Comparison of ENCODE assay signal across 1 cellular context in the genomic region with DNA sequence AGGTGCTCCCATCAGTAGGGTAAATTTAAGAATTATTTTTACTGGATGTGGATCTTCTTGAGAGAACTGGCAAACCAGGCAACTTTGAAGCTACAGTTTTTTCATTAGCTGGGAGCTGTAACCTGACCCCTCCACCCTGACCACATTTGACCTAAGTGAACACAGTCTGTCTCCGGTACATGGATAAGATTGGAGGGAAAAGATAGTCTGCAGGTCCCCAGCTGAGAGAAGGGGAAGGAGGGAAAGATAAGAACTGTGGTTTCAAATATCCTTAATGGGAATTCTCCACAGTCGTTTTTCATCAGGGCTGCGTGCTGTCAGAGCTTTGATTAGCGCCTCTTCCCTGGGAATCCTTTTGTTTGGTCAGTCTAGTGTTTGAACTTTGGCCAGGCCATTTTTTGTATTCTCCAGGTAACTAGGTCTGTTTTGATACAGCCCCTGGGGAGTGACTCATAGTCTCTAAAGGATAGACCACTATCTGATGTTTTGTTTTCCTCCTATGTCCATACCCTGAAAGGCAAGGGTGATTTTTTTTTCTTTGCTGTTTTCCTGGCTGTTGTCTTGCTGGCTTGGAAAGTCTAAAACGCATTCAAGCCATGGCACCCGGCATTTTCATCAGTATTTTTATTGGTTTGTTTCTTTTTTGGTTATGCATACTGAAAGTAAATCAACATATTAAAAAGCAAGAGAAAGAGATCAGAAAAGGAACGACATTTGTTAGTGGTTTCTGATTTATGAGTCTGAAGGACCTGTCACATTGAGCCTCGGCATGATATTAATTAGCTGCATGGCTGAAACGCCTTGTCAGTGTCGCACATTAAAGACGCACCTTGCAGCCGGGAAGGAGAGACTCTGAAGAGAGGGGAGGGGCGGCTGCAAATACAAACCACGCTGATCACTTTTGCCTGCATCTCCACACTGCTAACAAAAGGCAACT.
TF ChIP-seq lines count a peak whose summit lies in the region.

No MANE protein-coding gene starts in this region.

TF ChIP-seq in HepG2, 621 proteins besides CTCF, POLR2A, EP300 and RAD21 (continued from another document):
- TF ChIP-seq, protein P1, sequence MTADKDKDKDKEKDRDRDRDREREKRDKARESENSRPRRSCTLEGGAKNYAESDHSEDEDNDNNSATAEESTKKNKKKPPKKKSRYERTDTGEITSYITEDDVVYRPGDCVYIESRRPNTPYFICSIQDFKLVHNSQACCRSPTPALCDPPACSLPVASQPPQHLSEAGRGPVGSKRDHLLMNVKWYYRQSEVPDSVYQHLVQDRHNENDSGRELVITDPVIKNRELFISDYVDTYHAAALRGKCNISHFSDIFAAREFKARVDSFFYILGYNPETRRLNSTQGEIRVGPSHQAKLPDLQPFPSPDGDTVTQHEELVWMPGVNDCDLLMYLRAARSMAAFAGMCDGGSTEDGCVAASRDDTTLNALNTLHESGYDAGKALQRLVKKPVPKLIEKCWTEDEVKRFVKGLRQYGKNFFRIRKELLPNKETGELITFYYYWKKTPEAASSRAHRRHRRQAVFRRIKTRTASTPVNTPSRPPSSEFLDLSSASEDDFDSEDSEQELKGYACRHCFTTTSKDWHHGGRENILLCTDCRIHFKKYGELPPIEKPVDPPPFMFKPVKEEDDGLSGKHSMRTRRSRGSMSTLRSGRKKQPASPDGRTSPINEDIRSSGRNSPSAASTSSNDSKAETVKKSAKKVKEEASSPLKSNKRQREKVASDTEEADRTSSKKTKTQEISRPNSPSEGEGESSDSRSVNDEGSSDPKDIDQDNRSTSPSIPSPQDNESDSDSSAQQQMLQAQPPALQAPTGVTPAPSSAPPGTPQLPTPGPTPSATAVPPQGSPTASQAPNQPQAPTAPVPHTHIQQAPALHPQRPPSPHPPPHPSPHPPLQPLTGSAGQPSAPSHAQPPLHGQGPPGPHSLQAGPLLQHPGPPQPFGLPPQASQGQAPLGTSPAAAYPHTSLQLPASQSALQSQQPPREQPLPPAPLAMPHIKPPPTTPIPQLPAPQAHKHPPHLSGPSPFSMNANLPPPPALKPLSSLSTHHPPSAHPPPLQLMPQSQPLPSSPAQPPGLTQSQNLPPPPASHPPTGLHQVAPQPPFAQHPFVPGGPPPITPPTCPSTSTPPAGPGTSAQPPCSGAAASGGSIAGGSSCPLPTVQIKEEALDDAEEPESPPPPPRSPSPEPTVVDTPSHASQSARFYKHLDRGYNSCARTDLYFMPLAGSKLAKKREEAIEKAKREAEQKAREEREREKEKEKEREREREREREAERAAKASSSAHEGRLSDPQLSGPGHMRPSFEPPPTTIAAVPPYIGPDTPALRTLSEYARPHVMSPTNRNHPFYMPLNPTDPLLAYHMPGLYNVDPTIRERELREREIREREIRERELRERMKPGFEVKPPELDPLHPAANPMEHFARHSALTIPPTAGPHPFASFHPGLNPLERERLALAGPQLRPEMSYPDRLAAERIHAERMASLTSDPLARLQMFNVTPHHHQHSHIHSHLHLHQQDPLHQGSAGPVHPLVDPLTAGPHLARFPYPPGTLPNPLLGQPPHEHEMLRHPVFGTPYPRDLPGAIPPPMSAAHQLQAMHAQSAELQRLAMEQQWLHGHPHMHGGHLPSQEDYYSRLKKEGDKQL (CRISPR knock-in tag; IDR thresholded peaks at IDR 0.05; ENCODE audit: low read depth), result peak; percentile 87
- TF ChIP-seq TCF7 (IDR thresholded peaks at IDR 0.05; ENCODE audit: low read depth) (peak; percentile 89), TBP (CRISPR knock-in tag; IDR thresholded peaks at IDR 0.05) (no peak), THYN1 (CRISPR knock-in tag; IDR thresholded peaks at IDR 0.05; ENCODE audit: borderline replicate concordance, low read depth) (no peak), PCBP1 (IDR thresholded peaks at IDR 0.05; ENCODE audit: borderline replicate concordance, low read depth, low read length) (no peak), RXRA (CRISPR knock-in tag; IDR thresholded peaks at IDR 0.05) (peak; percentile 91; the same call in 1 of the 2 replicates), IRF2 (CRISPR knock-in tag; IDR thresholded peaks at IDR 0.05) (peak; percentile 84; the same call in 1 of the 2 replicates), ZNF619 (CRISPR knock-in tag; IDR thresholded peaks at IDR 0.05) (no peak), BCL6 (CRISPR knock-in tag; IDR thresholded peaks at IDR 0.05) (peak; percentile 77), ZNF646 (CRISPR knock-in tag; IDR thresholded peaks at IDR 0.05) (no peak), KDM5B (CRISPR knock-in tag; IDR thresholded peaks at IDR 0.05; ENCODE audit: borderline replicate concordance) (no peak), KIAA2018 (CRISPR knock-in tag; IDR thresholded peaks at IDR 0.05; ENCODE audit: borderline replicate concordance) (no peak), MED13 (CRISPR knock-in tag; IDR thresholded peaks at IDR 0.05) (peak; percentile 98), ZNF547 (CRISPR knock-in tag; IDR thresholded peaks at IDR 0.05) (no peak), HOXA3 (CRISPR knock-in tag; IDR thresholded peaks at IDR 0.05) (peak; percentile 79)
- TF ChIP-seq, protein P2, sequence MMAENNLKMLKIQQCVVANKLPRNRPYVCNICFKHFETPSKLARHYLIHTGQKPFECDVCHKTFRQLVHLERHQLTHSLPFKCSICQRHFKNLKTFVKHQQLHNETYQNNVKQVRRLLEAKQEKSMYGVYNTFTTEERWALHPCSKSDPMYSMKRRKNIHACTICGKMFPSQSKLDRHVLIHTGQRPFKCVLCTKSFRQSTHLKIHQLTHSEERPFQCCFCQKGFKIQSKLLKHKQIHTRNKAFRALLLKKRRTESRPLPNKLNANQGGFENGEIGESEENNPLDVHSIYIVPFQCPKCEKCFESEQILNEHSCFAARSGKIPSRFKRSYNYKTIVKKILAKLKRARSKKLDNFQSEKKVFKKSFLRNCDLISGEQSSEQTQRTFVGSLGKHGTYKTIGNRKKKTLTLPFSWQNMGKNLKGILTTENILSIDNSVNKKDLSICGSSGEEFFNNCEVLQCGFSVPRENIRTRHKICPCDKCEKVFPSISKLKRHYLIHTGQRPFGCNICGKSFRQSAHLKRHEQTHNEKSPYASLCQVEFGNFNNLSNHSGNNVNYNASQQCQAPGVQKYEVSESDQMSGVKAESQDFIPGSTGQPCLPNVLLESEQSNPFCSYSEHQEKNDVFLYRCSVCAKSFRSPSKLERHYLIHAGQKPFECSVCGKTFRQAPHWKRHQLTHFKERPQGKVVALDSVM (CRISPR knock-in tag; IDR thresholded peaks at IDR 0.05), result no peak
- TF ChIP-seq, protein P3, sequence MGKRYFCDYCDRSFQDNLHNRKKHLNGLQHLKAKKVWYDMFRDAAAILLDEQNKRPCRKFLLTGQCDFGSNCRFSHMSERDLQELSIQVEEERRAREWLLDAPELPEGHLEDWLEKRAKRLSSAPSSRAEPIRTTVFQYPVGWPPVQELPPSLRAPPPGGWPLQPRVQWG (CRISPR knock-in tag; IDR thresholded peaks at IDR 0.05; ENCODE audit: borderline replicate concordance, low read depth), result no peak
